28 cellular contexts compared by ENCODE assay signal in genomic region chr20:61986762-61987321, GRCh38.
"Had no signal": no experiment of that assay in that cellular context is flagged by ENCODE, and none has a peak within 500 bp of the region (broad histone marks: within the 10 kb centered on the region; RNA-seq: fewer than 3 reads in every experiment).

No MANE protein-coding gene starts in this region.

- ATAC-seq: activated CD8-positive, alpha-beta memory T cell treated with anti-CD3 and anti-CD28 coated beads, Interleukin-2, amount 10 ng/mL, durations not matched to agents 7 days and 5 days; activated CD8-positive, alpha-beta T cell treated with anti-CD3 and anti-CD28 coated beads, Interleukin-2, amount 10 ng/mL, durations not matched to agents 7 days and 5 days; left colon; lower lobe of right lung; natural killer cell; right lobe of liver; SK-N-SH treated with all-trans-retinoic acid at 6 μM for 48 hours; stimulated activated naive CD8-positive, alpha-beta T cell treated with anti-CD3 and anti-CD28 coated beads, Interleukin-15, Interleukin-2, amounts not matched to agents 100 U/mL and 50 U/mL, for 24 hours had no signal

- H3K4me3 ChIP-seq: adrenal gland, ascending aorta, esophagus squamous epithelium, lower lobe of right lung, right lobe of liver, testis, transverse colon had no signal

- H3K4me1 ChIP-seq: adrenal gland, ascending aorta, esophagus squamous epithelium, lower lobe of right lung, right lobe of liver, testis, transverse colon had no signal

- H3K27ac ChIP-seq: adrenal gland, ascending aorta, esophagus squamous epithelium, lower lobe of right lung, right lobe of liver, testis, transverse colon had no signal

- H3K27me3 ChIP-seq: adrenal gland, ascending aorta, esophagus squamous epithelium, right lobe of liver, testis, transverse colon had no signal

- H3K27ac Mint-ChIP-seq: activated B cell treated with CpG ODN at 0.5 μM for 24 hours; activated naive CD8-positive, alpha-beta T cell; activated T-helper 2 cell treated with anti-CD3 and anti-CD28 coated beads, Interferon-gamma antibody, Interleukin-2, Interleukin-4, amounts not matched to agents 10 μg/mL and 5 μg/mL and 100 μg/mL, durations not matched to agents 14 hours and 24 hours and 36 hours; brain; dendritic cell treated with granulocyte-macrophage colony-stimulating factor and Interleukin-4, amounts not matched to agents 40 ng/mL and 50 ng/mL, for 4 days; endodermal cell; natural killer cell had no signal

- H3K4me1 Mint-ChIP-seq: brain, endodermal cell had no signal

- H3K4me3 Mint-ChIP-seq: activated B cell treated with CpG ODN at 0.5 μM for 24 hours; activated CD8-positive, alpha-beta memory T cell treated with anti-CD3 and anti-CD28 coated beads, Interleukin-2, amount 10 ng/mL, durations not matched to agents 7 days and 5 days; activated CD8-positive, alpha-beta T cell treated with anti-CD3 and anti-CD28 coated beads, Interleukin-2, amount 10 ng/mL, durations not matched to agents 7 days and 5 days; activated naive CD8-positive, alpha-beta T cell; brain; dendritic cell treated with granulocyte-macrophage colony-stimulating factor and Interleukin-4, amounts not matched to agents 40 ng/mL and 50 ng/mL, for 4 days; endodermal cell; natural killer cell had no signal

- DNase-seq: activated B cell treated with CpG ODN at 0.5 μM for 24 hours; activated CD4-positive, alpha-beta T cell treated with anti-CD3 and anti-CD28 coated beads, Interleukin-2, amount 50 U/mL, for 1 hour; activated CD8-positive, alpha-beta memory T cell treated with anti-CD3 and anti-CD28 coated beads, Interleukin-2, amount 10 ng/mL, durations not matched to agents 7 days and 5 days; activated CD8-positive, alpha-beta T cell treated with anti-CD3 and anti-CD28 coated beads, Interleukin-2, amount 10 ng/mL, durations not matched to agents 7 days and 5 days; activated T-cell treated with anti-CD3 and anti-CD28 coated beads, Interleukin-2, amount 50 U/mL, for 48 hours; caudate nucleus; endodermal cell; esophagus squamous epithelium; foreskin melanocyte; islet precursor cell; left colon; lower lobe of right lung; mesenchymal stem cell; natural killer cell; right lobe of liver; stimulated activated CD4-positive, alpha-beta T cell treated with anti-CD3 and anti-CD28 coated beads, Interleukin-12 subunit alpha, Interleukin-12 subunit beta, amount 100 ng/mL, for 4 hours; stimulated activated CD4-positive, alpha-beta T cell treated with anti-CD3 and anti-CD28 coated beads, Interleukin-4, amount 100 ng/mL, for 1 hour; stimulated activated naive CD8-positive, alpha-beta T cell treated with anti-CD3 and anti-CD28 coated beads, Interleukin-15, Interleukin-2, amounts not matched to agents 100 U/mL and 50 U/mL, for 24 hours; T-helper 2 cell; testis; transverse colon had no signal

- H3K27me3 Mint-ChIP-seq: activated B cell treated with CpG ODN at 0.5 μM for 24 hours; activated CD8-positive, alpha-beta memory T cell treated with anti-CD3 and anti-CD28 coated beads, Interleukin-2, amount 10 ng/mL, durations not matched to agents 7 days and 5 days; activated naive CD8-positive, alpha-beta T cell; dendritic cell treated with granulocyte-macrophage colony-stimulating factor and Interleukin-4, amounts not matched to agents 40 ng/mL and 50 ng/mL, for 4 days had no signal

- H3K9me3 ChIP-seq: adrenal gland, right lobe of liver, testis had no signal
